8 cellular contexts compared by ENCODE assay signal in the genomic region with DNA sequence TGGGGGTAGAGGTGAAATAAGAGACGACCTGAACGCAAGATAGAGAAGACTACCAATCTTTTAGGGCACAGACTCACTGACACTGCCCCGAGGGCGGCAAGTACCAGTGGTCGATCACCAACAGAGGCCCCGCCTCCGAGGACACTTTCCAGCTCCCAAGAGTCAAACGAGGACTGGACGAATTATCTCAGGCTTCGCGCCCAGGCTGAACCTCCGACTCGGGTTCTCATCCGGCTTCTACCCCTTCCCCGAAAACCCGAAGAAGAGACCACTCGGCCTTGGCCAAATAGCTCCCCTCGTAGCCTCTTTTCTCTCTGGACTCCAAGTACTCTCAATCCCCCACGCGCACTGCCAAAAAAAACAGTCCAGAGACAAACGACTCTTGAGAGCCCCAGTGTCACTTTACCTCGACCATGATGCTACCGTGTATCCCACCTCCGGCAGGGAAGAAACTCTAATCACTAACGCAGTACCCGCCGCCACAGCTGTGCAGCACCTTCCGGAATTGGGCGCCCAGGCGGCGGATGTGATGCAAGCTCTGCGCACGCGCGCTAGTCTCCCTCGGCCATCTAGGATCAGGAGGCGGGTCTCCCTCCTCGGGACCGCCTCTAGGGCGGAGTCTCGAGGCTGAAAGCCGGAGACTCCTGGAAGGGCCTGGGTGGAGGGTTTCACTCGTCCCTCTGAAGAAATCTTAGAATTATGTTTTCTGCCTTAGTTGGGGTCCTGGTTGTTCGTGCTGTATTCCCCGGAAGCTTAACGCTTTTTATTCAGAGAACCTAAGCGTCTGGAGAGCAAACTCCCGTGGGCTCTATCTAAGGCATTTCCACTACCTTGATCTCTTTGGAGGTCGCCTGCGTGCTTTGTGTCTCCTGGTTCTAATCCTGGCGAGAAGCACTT. TPM values are rescaled to one million over a fixed set of nuclear protein-coding genes. Genes with fewer than 3 reads are reported as not detected.
DNase-seq lines count a peak whose midpoint lies in the region; ATAC-seq and TF ChIP-seq lines count a peak whose summit lies in the region.

PLRG1 (minus strand) TSS at position 507 of the 897 bp plus-strand sequence; CDS start at position 415, 92 bp downstream.

- H3K27me3 ChIP-seq in smooth muscle cell (ENCODE audit: low read depth) = no peaks in the 10 kb centered on the region

- peak within 1 kb of the TSS; percentile 95 for H3K4me2 ChIP-seq in smooth muscle cell

- in situ Hi-C loops in GM18951 (cut with MboI; ENCODE audit: low sequenced_read_pairs, unreplicated experiment) = no loop called here

- TF ChIP-seq POLR2A in GM18951 (IDR thresholded peaks at IDR 0.05; ENCODE audit: extremely low read depth, insufficient read depth, insufficient read length) = peak; percentile 86

- peaks cover 26% of the 10 kb centered on the region for H3K4me1 Mint-ChIP-seq in activated B cell treated with CpG ODN at 0.5 μM for 24 hours

- POLR2A ChIA-PET in activated B cell treated with CpG ODN at 0.5 μM for 24 hours (lab: Charles Lee) = interaction anchor here (0.6 to 2.2 kb wide), 6 partner anchors 69 to 1404 kb away, joined by 3 to 10 read pairs (median 4); partner anchors contain the start of gene CTSO

- peak within 1 kb of the TSS; percentile 84 for H3K9ac ChIP-seq in smooth muscle cell (ENCODE audit: low read depth)

- CTCF ChIA-PET in activated B cell treated with CpG ODN at 0.5 μM for 24 hours (lab: Charles Lee) = interaction anchor here (0.8 to 7.9 kb wide), 7 partner anchors 9 to 1403 kb away, joined by 3 to 124 read pairs (median 4); partner anchors contain the start of gene CTSO

- DNase-seq in AG08396 (ENCODE audit: low spot score) = peak; percentile 96
- DNase-seq in NCI-H345 (lab: John Stamatoyannopoulos, UW) = peak; percentile 91
- peak; percentile 93 for DNase-seq in activated B cell treated with CpG ODN at 0.5 μM for 24 hours
- DNase-seq in caudate nucleus (lab: John Stamatoyannopoulos, UW) = peak; percentile 52 to 96 (median 92)
- peak; percentile 96 for DNase-seq in iPS-NIHi7 (ENCODE audit: extremely low spot score)
- DNase-seq in smooth muscle cell (lab: John Stamatoyannopoulos, UW; ENCODE audit: unreplicated experiment) = peak; percentile 83

- peaks cover 9% of the 10 kb centered on the region for H3K4me1 ChIP-seq in smooth muscle cell (ENCODE audit: low read depth)

- peaks cover 28% of the 10 kb centered on the region for H3K79me2 ChIP-seq in smooth muscle cell (ENCODE audit: low read depth)

- H3K27ac Mint-ChIP-seq in activated B cell treated with CpG ODN at 0.5 μM for 24 hours = peak within 1 kb of the TSS; percentile 96

- H3K4me3 ChIP-seq in smooth muscle cell = peak within 1 kb of the TSS; percentile 85

- peak; percentile 99 for ATAC-seq in HG03196 (IDR thresholded peaks at IDR 0.05; ENCODE audit: unreplicated experiment)
- ATAC-seq in activated B cell treated with CpG ODN at 0.5 μM for 24 hours (ENCODE audit: low read depth) = peak; percentile 95

- peak within 1 kb of the TSS; percentile 99 for H3K4me3 Mint-ChIP-seq in activated B cell treated with CpG ODN at 0.5 μM for 24 hours

- peaks cover 30% of the 10 kb centered on the region for H3K36me3 Mint-ChIP-seq in activated B cell treated with CpG ODN at 0.5 μM for 24 hours (ENCODE audit: low read depth)

- peaks cover 24% of the 10 kb centered on the region for H3K36me3 ChIP-seq in smooth muscle cell (ENCODE audit: low read depth)

- whole genome bisulfite sequencing in smooth muscle cell (ENCODE audit: low lambda C conversion rate) = 5% methylated on average over 51 of the region's 51 CpGs

- TF ChIP-seq CTCF in activated B cell treated with CpG ODN at 0.5 μM for 24 hours (IDR thresholded peaks at IDR 0.05) (no peak), smooth muscle cell (IDR thresholded peaks at IDR 0.05; ENCODE audit: borderline replicate concordance, insufficient read depth, poor library complexity, severe bottlenecking) (no peak)

- intact Hi-C loops in activated B cell treated with CpG ODN at 0.5 μM for 24 hours (cut with micrococcal nuclease) = loop anchor here (1.0 to 5.0 kb wide), 4 partner anchors 217 to 1403 kb away; partner anchors contain the start of genes CTSO and MAP9

- H4K20me1 ChIP-seq in smooth muscle cell (ENCODE audit: low read depth) = peaks cover 11% of the 10 kb centered on the region

- no peaks in the 10 kb centered on the region for H3K27me3 Mint-ChIP-seq in activated B cell treated with CpG ODN at 0.5 μM for 24 hours

- peak within 1 kb of the TSS; percentile 73 for H3K27ac ChIP-seq in caudate nucleus (ENCODE audit: low read depth, low read length)
- H3K27ac ChIP-seq in smooth muscle cell (ENCODE audit: low read depth) = peak within 1 kb of the TSS; percentile 48

- no peaks in the 10 kb centered on the region for H3F3A ChIP-seq in smooth muscle cell (ENCODE audit: low read depth)

- no peaks in the 10 kb centered on the region for H3K9me3 Mint-ChIP-seq in activated B cell treated with CpG ODN at 0.5 μM for 24 hours

- H3K9me3 ChIP-seq in smooth muscle cell (replicated peaks; ENCODE audit: low read depth) = no peaks in the 10 kb centered on the region

- H2AFZ ChIP-seq in smooth muscle cell (ENCODE audit: low read depth) = peak within 1 kb of the TSS; percentile 97

RNA-seq across cellular contexts. Expression of gene PLRG1, which starts in this region (rescaled TPM):
- total RNA-seq in activated B cell treated with CpG ODN at 0.5 μM for 24 hours (99.3 and 110 TPM in 2 replicates), smooth muscle cell (88.1 and 138 TPM in 2 replicates)
- polyA plus RNA-seq in smooth muscle cell = 66.2 and 66.4 TPM in 2 replicates

Comparison
In these comparisons a context has a peak if more than half of its experiments do, and no peak if none do; other contexts are left out.
1. Peak in every context shown above with its lines: DNase-seq, ATAC-seq, H3K4me3 ChIP-seq and H3K27ac ChIP-seq.